ENCODE assay signal across 9 cellular contexts in genomic region chr10:119370046-119370770, GRCh38.
DNase-seq lines count a peak whose midpoint lies in the region; ATAC-seq and TF ChIP-seq lines count a peak whose summit lies in the region.
"Had no signal": no experiment of that assay in that cellular context is flagged by ENCODE, and none has a peak within 500 bp of the region (broad histone marks: within the 10 kb centered on the region; RNA-seq: fewer than 3 reads in every experiment).

No MANE protein-coding gene starts in this region.

- no peaks in the 10 kb centered on the region for H3K79me2 ChIP-seq in smooth muscle cell (ENCODE audit: low read depth)

- TF ChIP-seq CTCF in VCaP (conservative IDR thresholded peaks at IDR 0.05) (no peak), left ventricle myocardium inferior (IDR thresholded peaks at IDR 0.05; ENCODE audit: borderline replicate concordance) (no peak), smooth muscle cell (IDR thresholded peaks at IDR 0.05; ENCODE audit: borderline replicate concordance, insufficient read depth, poor library complexity, severe bottlenecking) (no peak), RWPE1 (conservative IDR thresholded peaks at IDR 0.05; ENCODE audit: low read depth) (no peak)

- H3K4me2 ChIP-seq in smooth muscle cell: peak overlapping the region; percentile 9

- POLR2A ChIA-PET in RWPE1 (lab: Yijun Ruan, JAX; ENCODE audit: low non-redundant PET): no interaction called here

- H3K27ac ChIP-seq in VCaP (peak overlapping the region; percentile 56), left ventricle myocardium inferior (replicated peaks) (peak overlapping the region; percentile 91), smooth muscle cell (ENCODE audit: low read depth) (no peak overlapping the region), RWPE1 (no peak overlapping the region)

- no peaks in the 10 kb centered on the region for H3K27me3 ChIP-seq in left ventricle myocardium inferior (ENCODE audit: low read depth)
- no peaks in the 10 kb centered on the region for H3K27me3 ChIP-seq in smooth muscle cell (ENCODE audit: low read depth)

- DNase-seq in GM04504 (ENCODE audit: low read depth) (peak; percentile 87), left ventricle myocardium inferior (peak; percentile 58), smooth muscle cell (lab: John Stamatoyannopoulos, UW; ENCODE audit: unreplicated experiment) (no peak), superior temporal gyrus (ENCODE audit: extremely low spot score) (no peak), RWPE1 (ENCODE audit: low spot score) (no peak)
- DNase-seq: NCI-H1048 had no signal

- H3K4me1 ChIP-seq in left ventricle myocardium inferior (peaks cover 88% of the 10 kb centered on the region), smooth muscle cell (ENCODE audit: low read depth) (no peaks in the 10 kb centered on the region)

- no peak overlapping the region for H3K9ac ChIP-seq in smooth muscle cell (ENCODE audit: low read depth)

- intact Hi-C loops in left ventricle myocardium inferior (cut with micrococcal nuclease): no loop called here

- no peaks in the 10 kb centered on the region for H3F3A ChIP-seq in smooth muscle cell (ENCODE audit: low read depth)

- CTCF ChIA-PET in RWPE1 (lab: Yijun Ruan, JAX): no interaction called here

- no peaks in the 10 kb centered on the region for H3K9me3 ChIP-seq in left ventricle myocardium inferior (replicated peaks)
- H3K9me3 ChIP-seq in smooth muscle cell (replicated peaks; ENCODE audit: low read depth): no peaks in the 10 kb centered on the region

- no peak for ATAC-seq in GM18861 (IDR thresholded peaks at IDR 0.05; ENCODE audit: unreplicated experiment)
- ATAC-seq in GM21447 (IDR thresholded peaks at IDR 0.05; ENCODE audit: unreplicated experiment): no peak

- 51% methylated on average over 17 of the region's 17 CpGs for WGBS in smooth muscle cell (ENCODE audit: low lambda C conversion rate)

- no peak overlapping the region for H2AFZ ChIP-seq in smooth muscle cell (ENCODE audit: low read depth)

- H3K36me3 ChIP-seq in left ventricle myocardium inferior: no peaks in the 10 kb centered on the region
- H3K36me3 ChIP-seq in smooth muscle cell (ENCODE audit: low read depth): no peaks in the 10 kb centered on the region

- peaks cover 2% of the 10 kb centered on the region for H4K20me1 ChIP-seq in smooth muscle cell (ENCODE audit: low read depth)

- H3K4me3 ChIP-seq in left ventricle myocardium inferior (peak overlapping the region; percentile 47), smooth muscle cell (no peak overlapping the region)

Comparison
In these comparisons a context has a peak if more than half of its experiments do, and no peak if none do; other contexts are left out.
1. DNase-seq: peak in GM04504 (single experiment) and left ventricle myocardium inferior (single experiment); none in smooth muscle cell (single experiment), superior temporal gyrus (single experiment) and RWPE1 (single experiment).
2. H3K27ac ChIP-seq: peak in VCaP (single experiment) and left ventricle myocardium inferior (single experiment); none in smooth muscle cell (single experiment) and RWPE1 (single experiment).